ENCODE assay signal across 7 cellular contexts in the genomic region with DNA sequence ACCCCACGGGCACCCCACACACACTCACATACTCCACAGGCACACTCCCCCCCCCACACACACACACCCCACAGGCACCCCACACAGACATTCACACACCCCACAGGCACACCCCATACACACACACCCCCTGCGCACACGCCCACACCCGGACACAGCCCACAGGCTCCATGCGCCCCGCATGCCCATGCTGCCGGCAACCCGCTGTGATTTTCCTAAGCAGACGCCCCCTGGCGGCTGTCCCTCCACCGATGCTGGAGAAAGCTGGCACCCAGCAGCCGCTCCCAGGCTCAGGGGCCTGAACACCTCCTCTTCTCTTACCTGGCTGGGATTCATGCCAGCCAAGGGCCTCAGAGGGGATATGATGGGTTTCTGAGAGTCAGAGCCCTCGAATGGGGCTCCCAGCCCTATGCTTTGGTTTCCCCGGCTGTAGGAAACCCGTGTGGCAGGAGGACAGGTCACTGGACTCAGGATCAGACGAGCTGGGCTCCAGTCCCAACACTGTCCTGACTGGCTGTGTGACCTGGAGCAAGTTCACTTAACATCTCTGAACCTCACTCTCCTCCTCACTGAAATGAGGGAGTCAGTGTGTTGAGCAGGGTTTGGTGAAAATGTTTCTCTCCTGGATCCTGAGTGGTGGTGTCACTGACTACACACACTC. TPM values are rescaled to one million over a fixed set of nuclear protein-coding genes. Genes with fewer than 3 reads are reported as not detected.
DNase-seq lines count a peak whose midpoint lies in the region; ATAC-seq and TF ChIP-seq lines count a peak whose summit lies in the region.

No MANE protein-coding gene starts in this region.

- H3K9me3 Mint-ChIP-seq in MCF 10A (ENCODE audit: unreplicated experiment), result no peaks in the 10 kb centered on the region

- no TSS peak for BruUV-seq in MCF 10A (replicated peaks; lab: Mats Ljungman, UMichigan)

- H3K36me3 Mint-ChIP-seq in MCF 10A (ENCODE audit: insufficient read depth, unreplicated experiment), result no peaks in the 10 kb centered on the region

- no peak overlapping the region for H3K27ac Mint-ChIP-seq in MCF 10A (ENCODE audit: low read depth, unreplicated experiment)

- TF ChIP-seq CTCF in GM12872 (IDR thresholded peaks at IDR 0.05; ENCODE audit: insufficient read depth, low read depth, low read length), result peak; percentile 86
- TF ChIP-seq CTCF in WI38 (IDR thresholded peaks at IDR 0.05; ENCODE audit: low read depth, low read length), result peak; percentile 91
- TF ChIP-seq CTCF in MCF 10A (IDR thresholded peaks at IDR 0.05; ENCODE audit: unreplicated experiment), result peak; percentile 73

- CTCF ChIA-PET in MCF 10A (lab: Yijun Ruan, JAX), result interaction anchor here (0.6 to 1.2 kb wide), 17 partner anchors 8 to 1646 kb away, joined by 3 to 8 read pairs (median 3); no protein-coding TSS in a partner anchor

- H3K4me3 ChIP-seq in WI38 (ENCODE audit: low read depth, low read length), result no peak overlapping the region

- DNase-seq in NCI-H1092 (lab: John Stamatoyannopoulos, UW), result peak; percentile 26
- DNase-seq in MCF 10A (ENCODE audit: unreplicated experiment), result peak; percentile 71
- peak; percentile 80 for DNase-seq in inferior parietal cortex (ENCODE audit: extremely low spot score)
- DNase-seq in stimulated activated CD4-positive, alpha-beta T cell treated with anti-CD3 and anti-CD28 coated beads, Interleukin-15, amount 100 ng/mL, for 48 hours (ENCODE audit: low read depth in 2 of 2), result peak; percentile 66 to 78

- no peak for ATAC-seq in GM18861 (IDR thresholded peaks at IDR 0.05; ENCODE audit: unreplicated experiment)

- no peak overlapping the region for H3K4me3 Mint-ChIP-seq in MCF 10A (ENCODE audit: unreplicated experiment)

- intact Hi-C loops in MCF 10A (cut with micrococcal nuclease), result loop anchor here (5.0 kb wide), 1 partner anchor 74 kb away; no protein-coding TSS in a partner anchor

- POLR2A ChIA-PET in MCF 10A (lab: Yijun Ruan, JAX), result interaction anchor here (0.6 kb wide), 1 partner anchor 116 kb away, joined by 3 read pairs; no protein-coding TSS in a partner anchor

- H3K4me1 Mint-ChIP-seq in MCF 10A (ENCODE audit: insufficient read depth, unreplicated experiment), result peaks cover 5% of the 10 kb centered on the region

- no peaks in the 10 kb centered on the region for H3K27me3 Mint-ChIP-seq in MCF 10A (ENCODE audit: insufficient read depth, unreplicated experiment)

RNA-seq across cellular contexts. Expression of gene TNFRSF13B, which starts 19.6 kb away (rescaled TPM):
- total RNA-seq in MCF 10A (2022), result not detected in 2 replicates

RNA-seq across cellular contexts. Expression of gene MPRIP, which starts 50.8 kb away (rescaled TPM):
- 214 and 230 TPM in 2 replicates for total RNA-seq in MCF 10A (2022)

Comparison
In these comparisons a context has a peak if more than half of its experiments do, and no peak if none do; other contexts are left out.
1. DNase-seq: peak in every context shown above with its lines; median percentile 80 in inferior parietal cortex; 72 in stimulated activated CD4-positive, alpha-beta T cell treated with anti-CD3 and anti-CD28 coated beads, Interleukin-15, amount 100 ng/mL, for 48 hours; 71 in MCF 10A; 26 in NCI-H1092.